Comparison of ENCODE assay signal across 2 cellular contexts in the genomic region with DNA sequence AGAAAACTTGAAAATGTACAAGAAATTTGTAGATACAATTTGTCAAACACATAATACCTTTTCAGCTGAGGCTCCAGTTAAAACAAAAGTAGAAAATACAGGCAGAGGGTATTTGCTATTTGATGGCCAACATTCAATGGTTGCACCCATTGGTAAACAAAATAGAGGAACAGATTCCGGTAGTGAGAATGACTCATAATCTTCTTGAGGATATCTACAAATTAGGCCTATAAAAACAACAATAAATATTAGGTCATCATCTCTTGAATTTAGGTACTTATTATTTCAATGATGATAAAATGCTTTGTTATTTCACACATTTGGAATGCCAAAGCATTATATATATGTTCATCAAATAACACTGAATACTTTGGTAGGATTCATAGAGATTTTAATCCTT.
TF ChIP-seq lines count a peak whose summit lies in the region.

No MANE protein-coding gene starts in this region.

TF ChIP-seq in HEK293, 187 proteins besides CTCF, POLR2A, EP300 and RAD21 (continued from another document):
- TF ChIP-seq, protein P1, sequence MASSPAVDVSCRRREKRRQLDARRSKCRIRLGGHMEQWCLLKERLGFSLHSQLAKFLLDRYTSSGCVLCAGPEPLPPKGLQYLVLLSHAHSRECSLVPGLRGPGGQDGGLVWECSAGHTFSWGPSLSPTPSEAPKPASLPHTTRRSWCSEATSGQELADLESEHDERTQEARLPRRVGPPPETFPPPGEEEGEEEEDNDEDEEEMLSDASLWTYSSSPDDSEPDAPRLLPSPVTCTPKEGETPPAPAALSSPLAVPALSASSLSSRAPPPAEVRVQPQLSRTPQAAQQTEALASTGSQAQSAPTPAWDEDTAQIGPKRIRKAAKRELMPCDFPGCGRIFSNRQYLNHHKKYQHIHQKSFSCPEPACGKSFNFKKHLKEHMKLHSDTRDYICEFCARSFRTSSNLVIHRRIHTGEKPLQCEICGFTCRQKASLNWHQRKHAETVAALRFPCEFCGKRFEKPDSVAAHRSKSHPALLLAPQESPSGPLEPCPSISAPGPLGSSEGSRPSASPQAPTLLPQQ (tag by site-specific recombination; IDR thresholded peaks at IDR 0.05): 0 out of 2 replicates have a peak, but pooled peaks have one; percentile 17
- TF ChIP-seq, protein P2, sequence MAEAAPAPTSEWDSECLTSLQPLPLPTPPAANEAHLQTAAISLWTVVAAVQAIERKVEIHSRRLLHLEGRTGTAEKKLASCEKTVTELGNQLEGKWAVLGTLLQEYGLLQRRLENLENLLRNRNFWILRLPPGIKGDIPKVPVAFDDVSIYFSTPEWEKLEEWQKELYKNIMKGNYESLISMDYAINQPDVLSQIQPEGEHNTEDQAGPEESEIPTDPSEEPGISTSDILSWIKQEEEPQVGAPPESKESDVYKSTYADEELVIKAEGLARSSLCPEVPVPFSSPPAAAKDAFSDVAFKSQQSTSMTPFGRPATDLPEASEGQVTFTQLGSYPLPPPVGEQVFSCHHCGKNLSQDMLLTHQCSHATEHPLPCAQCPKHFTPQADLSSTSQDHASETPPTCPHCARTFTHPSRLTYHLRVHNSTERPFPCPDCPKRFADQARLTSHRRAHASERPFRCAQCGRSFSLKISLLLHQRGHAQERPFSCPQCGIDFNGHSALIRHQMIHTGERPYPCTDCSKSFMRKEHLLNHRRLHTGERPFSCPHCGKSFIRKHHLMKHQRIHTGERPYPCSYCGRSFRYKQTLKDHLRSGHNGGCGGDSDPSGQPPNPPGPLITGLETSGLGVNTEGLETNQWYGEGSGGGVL (tag by site-specific recombination; IDR thresholded peaks at IDR 0.05): 0 out of 2 replicates have a peak, but pooled peaks have one; percentile 6
- TF ChIP-seq ZEB2 (tag by site-specific recombination; IDR thresholded peaks at IDR 0.05): peak; percentile 36; the same call in 1 of the 2 replicates
- no peak for TF ChIP-seq ZBTB7A (tag by site-specific recombination; IDR thresholded peaks at IDR 0.05; ENCODE audit: low read depth)
- peak; percentile 58 for TF ChIP-seq SP7 (tag by site-specific recombination; IDR thresholded peaks at IDR 0.05)
- no peak for TF ChIP-seq ZNF133 (tag by site-specific recombination; IDR thresholded peaks at IDR 0.05)
- TF ChIP-seq ZSCAN30 (tag by site-specific recombination; IDR thresholded peaks at IDR 0.05): no peak
- 0 out of 2 replicates have a peak, but pooled peaks have one; percentile 8 for TF ChIP-seq OSR2 (tag by site-specific recombination; IDR thresholded peaks at IDR 0.05)
- TF ChIP-seq, protein P3, sequence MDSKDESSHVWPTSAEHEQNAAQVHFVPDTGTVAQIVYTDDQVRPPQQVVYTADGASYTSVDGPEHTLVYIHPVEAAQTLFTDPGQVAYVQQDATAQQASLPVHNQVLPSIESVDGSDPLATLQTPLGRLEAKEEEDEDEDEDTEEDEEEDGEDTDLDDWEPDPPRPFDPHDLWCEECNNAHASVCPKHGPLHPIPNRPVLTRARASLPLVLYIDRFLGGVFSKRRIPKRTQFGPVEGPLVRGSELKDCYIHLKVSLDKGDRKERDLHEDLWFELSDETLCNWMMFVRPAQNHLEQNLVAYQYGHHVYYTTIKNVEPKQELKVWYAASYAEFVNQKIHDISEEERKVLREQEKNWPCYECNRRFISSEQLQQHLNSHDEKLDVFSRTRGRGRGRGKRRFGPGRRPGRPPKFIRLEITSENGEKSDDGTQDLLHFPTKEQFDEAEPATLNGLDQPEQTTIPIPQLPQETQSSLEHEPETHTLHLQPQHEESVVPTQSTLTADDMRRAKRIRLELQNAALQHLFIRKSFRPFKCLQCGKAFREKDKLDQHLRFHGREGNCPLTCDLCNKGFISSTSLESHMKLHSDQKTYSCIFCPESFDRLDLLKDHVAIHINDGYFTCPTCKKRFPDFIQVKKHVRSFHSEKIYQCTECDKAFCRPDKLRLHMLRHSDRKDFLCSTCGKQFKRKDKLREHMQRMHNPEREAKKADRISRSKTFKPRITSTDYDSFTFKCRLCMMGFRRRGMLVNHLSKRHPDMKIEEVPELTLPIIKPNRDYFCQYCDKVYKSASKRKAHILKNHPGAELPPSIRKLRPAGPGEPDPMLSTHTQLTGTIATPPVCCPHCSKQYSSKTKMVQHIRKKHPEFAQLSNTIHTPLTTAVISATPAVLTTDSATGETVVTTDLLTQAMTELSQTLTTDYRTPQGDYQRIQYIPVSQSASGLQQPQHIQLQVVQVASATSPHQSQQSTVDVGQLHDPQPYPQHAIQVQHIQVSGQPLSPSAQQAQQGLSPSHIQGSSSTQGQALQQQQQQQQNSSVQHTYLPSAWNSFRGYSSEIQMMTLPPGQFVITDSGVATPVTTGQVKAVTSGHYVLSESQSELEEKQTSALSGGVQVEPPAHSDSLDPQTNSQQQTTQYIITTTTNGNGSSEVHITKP (tag by site-specific recombination; IDR thresholded peaks at IDR 0.05): peak; percentile 66
- TF ChIP-seq, protein P4, sequence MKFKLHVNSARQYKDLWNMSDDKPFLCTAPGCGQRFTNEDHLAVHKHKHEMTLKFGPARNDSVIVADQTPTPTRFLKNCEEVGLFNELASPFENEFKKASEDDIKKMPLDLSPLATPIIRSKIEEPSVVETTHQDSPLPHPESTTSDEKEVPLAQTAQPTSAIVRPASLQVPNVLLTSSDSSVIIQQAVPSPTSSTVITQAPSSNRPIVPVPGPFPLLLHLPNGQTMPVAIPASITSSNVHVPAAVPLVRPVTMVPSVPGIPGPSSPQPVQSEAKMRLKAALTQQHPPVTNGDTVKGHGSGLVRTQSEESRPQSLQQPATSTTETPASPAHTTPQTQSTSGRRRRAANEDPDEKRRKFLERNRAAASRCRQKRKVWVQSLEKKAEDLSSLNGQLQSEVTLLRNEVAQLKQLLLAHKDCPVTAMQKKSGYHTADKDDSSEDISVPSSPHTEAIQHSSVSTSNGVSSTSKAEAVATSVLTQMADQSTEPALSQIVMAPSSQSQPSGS (tag by site-specific recombination; IDR thresholded peaks at IDR 0.05; ENCODE audit: low read depth): peak; percentile 56; the same call in 1 of the 2 replicates

TF ChIP-seq in GM12878, 131 proteins besides CTCF, POLR2A, EP300 and RAD21 (continued from another document):
- TF ChIP-seq, protein P4 (IDR thresholded peaks at IDR 0.05; ENCODE audit: low read length): no peak
